1 cellular context compared by ENCODE assay signal in the genomic region with DNA sequence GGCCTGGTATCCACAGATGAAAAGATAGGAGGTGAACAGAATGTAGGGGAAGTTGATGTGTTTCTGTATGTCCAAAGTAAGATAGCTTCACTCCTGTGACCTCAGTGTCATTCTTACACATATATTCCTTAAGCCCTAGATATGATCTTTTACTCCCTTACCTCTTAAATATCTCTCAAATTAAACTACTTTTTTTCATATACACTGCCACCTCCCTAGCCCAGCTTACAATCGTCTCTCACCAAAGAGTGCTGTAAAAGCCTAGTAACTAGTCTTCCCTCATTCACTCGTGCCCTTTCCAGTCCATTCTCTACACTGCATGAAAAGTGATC.
TF ChIP-seq lines count a peak whose summit lies in the region.

No MANE protein-coding gene starts in this region.

TF ChIP-seq in SK-N-SH treated with all-trans-retinoic acid at 6 μM for 48 hours, 23 proteins besides CTCF, POLR2A, EP300 and RAD21 (continued from another document):
- TF ChIP-seq, protein P1, sequence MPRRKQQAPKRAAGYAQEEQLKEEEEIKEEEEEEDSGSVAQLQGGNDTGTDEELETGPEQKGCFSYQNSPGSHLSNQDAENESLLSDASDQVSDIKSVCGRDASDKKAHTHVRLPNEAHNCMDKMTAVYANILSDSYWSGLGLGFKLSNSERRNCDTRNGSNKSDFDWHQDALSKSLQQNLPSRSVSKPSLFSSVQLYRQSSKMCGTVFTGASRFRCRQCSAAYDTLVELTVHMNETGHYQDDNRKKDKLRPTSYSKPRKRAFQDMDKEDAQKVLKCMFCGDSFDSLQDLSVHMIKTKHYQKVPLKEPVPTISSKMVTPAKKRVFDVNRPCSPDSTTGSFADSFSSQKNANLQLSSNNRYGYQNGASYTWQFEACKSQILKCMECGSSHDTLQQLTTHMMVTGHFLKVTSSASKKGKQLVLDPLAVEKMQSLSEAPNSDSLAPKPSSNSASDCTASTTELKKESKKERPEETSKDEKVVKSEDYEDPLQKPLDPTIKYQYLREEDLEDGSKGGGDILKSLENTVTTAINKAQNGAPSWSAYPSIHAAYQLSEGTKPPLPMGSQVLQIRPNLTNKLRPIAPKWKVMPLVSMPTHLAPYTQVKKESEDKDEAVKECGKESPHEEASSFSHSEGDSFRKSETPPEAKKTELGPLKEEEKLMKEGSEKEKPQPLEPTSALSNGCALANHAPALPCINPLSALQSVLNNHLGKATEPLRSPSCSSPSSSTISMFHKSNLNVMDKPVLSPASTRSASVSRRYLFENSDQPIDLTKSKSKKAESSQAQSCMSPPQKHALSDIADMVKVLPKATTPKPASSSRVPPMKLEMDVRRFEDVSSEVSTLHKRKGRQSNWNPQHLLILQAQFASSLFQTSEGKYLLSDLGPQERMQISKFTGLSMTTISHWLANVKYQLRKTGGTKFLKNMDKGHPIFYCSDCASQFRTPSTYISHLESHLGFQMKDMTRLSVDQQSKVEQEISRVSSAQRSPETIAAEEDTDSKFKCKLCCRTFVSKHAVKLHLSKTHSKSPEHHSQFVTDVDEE (CRISPR knock-in tag; IDR thresholded peaks at IDR 0.05): no peak
- TF ChIP-seq, protein P2, sequence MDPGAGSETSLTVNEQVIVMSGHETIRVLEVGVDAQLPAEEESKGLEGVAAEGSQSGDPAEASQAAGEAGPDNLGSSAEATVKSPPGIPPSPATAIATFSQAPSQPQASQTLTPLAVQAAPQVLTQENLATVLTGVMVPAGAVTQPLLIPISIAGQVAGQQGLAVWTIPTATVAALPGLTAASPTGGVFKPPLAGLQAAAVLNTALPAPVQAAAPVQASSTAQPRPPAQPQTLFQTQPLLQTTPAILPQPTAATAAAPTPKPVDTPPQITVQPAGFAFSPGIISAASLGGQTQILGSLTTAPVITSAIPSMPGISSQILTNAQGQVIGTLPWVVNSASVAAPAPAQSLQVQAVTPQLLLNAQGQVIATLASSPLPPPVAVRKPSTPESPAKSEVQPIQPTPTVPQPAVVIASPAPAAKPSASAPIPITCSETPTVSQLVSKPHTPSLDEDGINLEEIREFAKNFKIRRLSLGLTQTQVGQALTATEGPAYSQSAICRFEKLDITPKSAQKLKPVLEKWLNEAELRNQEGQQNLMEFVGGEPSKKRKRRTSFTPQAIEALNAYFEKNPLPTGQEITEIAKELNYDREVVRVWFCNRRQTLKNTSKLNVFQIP (CRISPR knock-in tag; IDR thresholded peaks at IDR 0.05; ENCODE audit: borderline replicate concordance, low read depth): no peak
- TF ChIP-seq ZNF565 (CRISPR knock-in tag; conservative IDR thresholded peaks at IDR 0.05; ENCODE audit: low read depth): no peak
- TF ChIP-seq SNAI2 (CRISPR knock-in tag; IDR thresholded peaks at IDR 0.05): no peak
TF ChIP-seq in SK-N-SH treated with all-trans-retinoic acid at 6 μM for 48 hours: peak in this region for 0.
